28 cellular contexts compared by ENCODE assay signal in the genomic region with DNA sequence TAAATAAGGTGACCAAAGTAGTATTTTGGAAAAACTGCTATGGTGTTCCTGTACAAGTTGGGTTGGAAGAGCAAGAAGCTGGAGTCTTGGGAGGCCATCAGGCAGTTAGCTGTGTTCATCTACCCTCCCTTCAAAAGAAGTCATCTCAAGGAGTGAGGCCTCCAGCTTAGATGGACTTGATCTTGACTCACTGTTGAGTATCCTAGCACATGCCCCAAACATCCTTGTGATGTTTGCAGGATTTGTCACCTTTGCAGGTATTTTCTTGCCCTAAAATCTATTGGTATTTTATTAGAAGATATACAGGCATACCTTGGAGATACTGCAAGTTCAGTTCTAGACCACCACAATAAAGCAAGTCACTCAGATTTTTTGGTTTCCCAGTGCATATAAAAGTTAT.
"Had no signal": no experiment of that assay in that cellular context is flagged by ENCODE, and none has a peak within 500 bp of the region (broad histone marks: within the 10 kb centered on the region; RNA-seq: fewer than 3 reads in every experiment).

No MANE protein-coding gene starts in this region.

- H3K27me3 Mint-ChIP-seq: naive thymus-derived CD8-positive, alpha-beta T cell; natural killer cell treated with Interleukin-12 subunit alpha and Interleukin-12 subunit beta and Interleukin-15 and Interleukin-18, amount 100 ng/mL, for 72 hours; stimulated activated naive B cell treated with anti-CD40 and anti-IgM and Interleukin-4, amounts not matched to agents 10 μg/mL and 1 μg/mL and 100 μg/mL, for 72 hours; stimulated activated naive CD8-positive, alpha-beta T cell treated with anti-CD3 and anti-CD28 coated beads, Interleukin-15, Interleukin-2, amounts not matched to agents 100 ng/mL and 50 ng/mL, for 24 hours; type B pancreatic cell had no signal

- H3K9me3 ChIP-seq: neutrophil, pancreas, prostate gland, right atrium auricular region, right lobe of liver, sigmoid colon, stomach, testis, tibial artery, transverse colon, upper lobe of right lung, uterus had no signal

- DNase-seq: naive thymus-derived CD8-positive, alpha-beta T cell; nephron progenitor cell; nucleus accumbens; pancreas; retina; sigmoid colon; small intestine; stimulated activated CD4-positive, alpha-beta T cell treated with anti-CD3 and anti-CD28 coated beads, Interleukin-15, amount 100 ng/mL, for 24 hours; stimulated activated CD4-positive, alpha-beta T cell treated with anti-CD3 and anti-CD28 coated beads, Interleukin-2, amount 100 ng/mL, for 24 hours; stimulated activated CD4-positive, alpha-beta T cell treated with anti-CD3 and anti-CD28 coated beads, Interleukin-2, amount 100 ng/mL, for 48 hours; stimulated activated CD4-positive, alpha-beta T cell treated with anti-CD3 and anti-CD28 coated beads, Interleukin-4, amount 100 ng/mL, for 24 hours; stimulated activated naive B cell treated with anti-CD40 and anti-IgM and Interleukin-4, amounts not matched to agents 10 μg/mL and 1 μg/mL and 100 μg/mL, for 72 hours; stimulated activated naive CD4-positive, alpha-beta T cell treated with Interleukin-2 at 50 U/mL for 16 hours; stomach; testis; tibial artery; transverse colon; upper lobe of right lung; uterus had no signal

- H3K27ac ChIP-seq: neutrophil, pancreas, prostate gland, right atrium auricular region, sigmoid colon, stomach, testis, tibial artery, transverse colon, upper lobe of right lung, uterus had no signal

- H3K4me3 Mint-ChIP-seq: naive thymus-derived CD8-positive, alpha-beta T cell; natural killer cell treated with Interleukin-12 subunit alpha and Interleukin-12 subunit beta and Interleukin-15 and Interleukin-18, amount 100 ng/mL, for 72 hours; nephron progenitor cell; neural crest cell; stimulated activated effector memory CD8-positive, alpha-beta T cell treated with anti-CD3 and anti-CD28 coated beads, Interleukin-12 subunit alpha, Interleukin-12 subunit beta, amount 100 ng/mL, for 72 hours; stimulated activated naive B cell treated with anti-CD40 and anti-IgM and Interleukin-4, amounts not matched to agents 10 μg/mL and 1 μg/mL and 100 μg/mL, for 72 hours; stimulated activated naive CD8-positive, alpha-beta T cell treated with anti-CD3 and anti-CD28 coated beads, Interleukin-15, Interleukin-2, amounts not matched to agents 100 ng/mL and 50 ng/mL, for 24 hours; type B pancreatic cell had no signal

- H3K27me3 ChIP-seq: neutrophil, pancreas, right atrium auricular region, right lobe of liver, sigmoid colon, stomach, testis, tibial artery, transverse colon, upper lobe of right lung, uterus had no signal

- ATAC-seq: naive thymus-derived CD8-positive, alpha-beta T cell; natural killer cell treated with Interleukin-12 subunit alpha and Interleukin-12 subunit beta and Interleukin-15 and Interleukin-18, amount 100 ng/mL, for 72 hours; pancreas; stimulated activated effector memory CD8-positive, alpha-beta T cell treated with anti-CD3 and anti-CD28 coated beads, Interleukin-12 subunit alpha, Interleukin-12 subunit beta, amount 100 ng/mL, for 72 hours; stimulated activated naive B cell treated with anti-CD40 and anti-IgM and Interleukin-4, amounts not matched to agents 10 μg/mL and 1 μg/mL and 100 μg/mL, for 72 hours; upper lobe of right lung had no signal

- H3K4me1 ChIP-seq: pancreas, right atrium auricular region, sigmoid colon, stomach, testis, tibial artery, transverse colon, upper lobe of right lung, uterus had no signal

- FAIRE-seq: pancreas, small intestine had no signal

- H3K27ac Mint-ChIP-seq: naive thymus-derived CD8-positive, alpha-beta T cell; natural killer cell treated with Interleukin-12 subunit alpha and Interleukin-12 subunit beta and Interleukin-15 and Interleukin-18, amount 100 ng/mL, for 72 hours; nephron progenitor cell; stimulated activated effector memory CD8-positive, alpha-beta T cell treated with anti-CD3 and anti-CD28 coated beads, Interleukin-12 subunit alpha, Interleukin-12 subunit beta, amount 100 ng/mL, for 72 hours; stimulated activated naive B cell treated with anti-CD40 and anti-IgM and Interleukin-4, amounts not matched to agents 10 μg/mL and 1 μg/mL and 100 μg/mL, for 72 hours; stimulated activated naive CD8-positive, alpha-beta T cell treated with anti-CD3 and anti-CD28 coated beads, Interleukin-15, Interleukin-2, amounts not matched to agents 100 ng/mL and 50 ng/mL, for 24 hours; type B pancreatic cell had no signal

- H3K36me3 ChIP-seq: prostate gland, uterus had no signal

- H3K4me1 Mint-ChIP-seq: naive thymus-derived CD8-positive, alpha-beta T cell; nephron progenitor cell; neural crest cell; stimulated activated effector memory CD8-positive, alpha-beta T cell treated with anti-CD3 and anti-CD28 coated beads, Interleukin-12 subunit alpha, Interleukin-12 subunit beta, amount 100 ng/mL, for 72 hours; stimulated activated naive B cell treated with anti-CD40 and anti-IgM and Interleukin-4, amounts not matched to agents 10 μg/mL and 1 μg/mL and 100 μg/mL, for 72 hours had no signal

- H3K4me3 ChIP-seq: pancreas, prostate gland, right atrium auricular region, right lobe of liver, sigmoid colon, stomach, testis, tibial artery, transverse colon, upper lobe of right lung, uterus had no signal
